In genomic region chr11:64337538-64338249, GRCh38 we compare ENCODE assay signal across 1 cellular context.
A peak's percentile ranks its signal among the peaks of the same experiment; 100 is the strongest.
TF ChIP-seq lines count a peak whose summit lies in the region.

No MANE protein-coding gene starts in this region.

TF ChIP-seq in GM12878, 131 proteins besides CTCF, POLR2A, EP300 and RAD21:
- no peak for TF ChIP-seq ZNF24 (IDR thresholded peaks at IDR 0.05)
- no peak for TF ChIP-seq ZNF592 (IDR thresholded peaks at IDR 0.05)
- no peak for TF ChIP-seq NFIC (IDR thresholded peaks at IDR 0.05; ENCODE audit: low read depth, low read length)
- no peak for TF ChIP-seq SIX5 (IDR thresholded peaks at IDR 0.05; ENCODE audit: low read depth, low read length, severe bottlenecking)
- TF ChIP-seq ATF7 (IDR thresholded peaks at IDR 0.05; ENCODE audit: low read depth) = peak; percentile 44; the same call in 1 of the 2 replicates
- no peak for TF ChIP-seq RUNX3 (IDR thresholded peaks at IDR 0.05; ENCODE audit: low read length)
- no peak for TF ChIP-seq FOXK2 (IDR thresholded peaks at IDR 0.05)
- TF ChIP-seq BRCA1 (IDR thresholded peaks at IDR 0.05; ENCODE audit: low read depth, low read length) = no peak
- peak; percentile 81 for TF ChIP-seq SMARCA5 (IDR thresholded peaks at IDR 0.05)
